Comparison of ENCODE assay signal across 16 cellular contexts in genomic region chr12:18747960-18748359, GRCh38. TPM values are rescaled to one million over a fixed set of nuclear protein-coding genes. Genes with fewer than 3 reads are reported as not detected.
DNase-seq lines count a peak whose midpoint lies in the region; ATAC-seq and TF ChIP-seq lines count a peak whose summit lies in the region.
"Had no signal": no experiment of that assay in that cellular context is flagged by ENCODE, and none has a peak within 500 bp of the region (broad histone marks: within the 10 kb centered on the region; RNA-seq: fewer than 3 reads in every experiment).

No MANE protein-coding gene starts in this region.

- no TSS peak for BruUV-seq in IMR-90 (replicated peaks; lab: Mats Ljungman, UMichigan)

- WGBS in IMR-90 (ENCODE audit: extremely low coverage in 2 of 2, insufficient read length in 1 of 2), 2 experiments, result no CpG with 5 or more reads among the region's 1 CpG

- no peak overlapping the region for H2BK20ac ChIP-seq in IMR-90 (ENCODE audit: low read depth, low read length)

- no peak overlapping the region for H4K5ac ChIP-seq in IMR-90 (ENCODE audit: low read depth, low read length)

- no peak overlapping the region for H3K4me2 ChIP-seq in IMR-90 (ENCODE audit: low read depth, low read length)

- H3K4ac ChIP-seq in IMR-90 (ENCODE audit: low read depth, low read length), result no peak overlapping the region

- H2AFZ ChIP-seq in IMR-90 (replicated peaks; ENCODE audit: low read length, poor library complexity), result no peak overlapping the region

- no peak overlapping the region for H3K14ac ChIP-seq in IMR-90 (replicated peaks; ENCODE audit: low read depth, low read length)

- H3K9me3 Mint-ChIP-seq in CD14-positive monocyte, result peaks cover 0 to 12% (median 0%) of the 10 kb centered on the region in 7 donors
- H3K9me3 Mint-ChIP-seq in stimulated activated naive B cell treated with anti-CD40 and anti-IgM and Interleukin-4, amounts not matched to agents 10 μg/mL and 1 μg/mL and 100 μg/mL, for 72 hours, result peaks cover 4 to 5% of the 10 kb centered on the region in 2 donors

- intact Hi-C loops in IMR-90 (cut with micrococcal nuclease), result loop anchor here (1.0 to 5.0 kb wide), 3 partner anchors 101 to 366 kb away; no protein-coding TSS in a partner anchor
- intact Hi-C loops in CD14-positive monocyte (cut with micrococcal nuclease), result no loop called here

- in situ Hi-C loops in IMR-90 (cut with MboI; ENCODE audit: low sequenced_read_pairs), result no loop called here

- H4K91ac ChIP-seq in IMR-90 (ENCODE audit: insufficient read depth, low read depth, low read length), result no peak overlapping the region

- no peak overlapping the region for H3K9ac ChIP-seq in IMR-90 (ENCODE audit: low read depth, low read length)

- H2AK9ac ChIP-seq in IMR-90 (replicated peaks; ENCODE audit: low read depth, low read length, poor library complexity), result no peak overlapping the region

- no peak overlapping the region for H3K18ac ChIP-seq in IMR-90 (ENCODE audit: low read depth, low read length)

- no peak overlapping the region for H2AK5ac ChIP-seq in IMR-90 (ENCODE audit: low read depth, low read length)

- no peaks in the 10 kb centered on the region for H3K79me1 ChIP-seq in IMR-90 (ENCODE audit: low read depth in 1 of 2, low read length in 2 of 2)

- peaks cover 14% of the 10 kb centered on the region for H3K9me1 ChIP-seq in IMR-90 (ENCODE audit: insufficient read depth, low read length)

- no peak overlapping the region for H3K4me3 Mint-ChIP-seq in CD14-positive monocyte
- no peak overlapping the region for H3K4me3 Mint-ChIP-seq in stimulated activated naive B cell treated with anti-CD40 and anti-IgM and Interleukin-4, amounts not matched to agents 10 μg/mL and 1 μg/mL and 100 μg/mL, for 72 hours
- H3K4me3 Mint-ChIP-seq: activated CD4-positive, alpha-beta T cell treated with anti-CD3 and anti-CD28 coated beads, Interleukin-2, amount 10 ng/mL, durations not matched to agents 24 days and 14 days had no signal

- H3K9me3 ChIP-seq in IMR-90 (ENCODE audit: control insufficient read depth, insufficient read depth, low read length), result no peaks in the 10 kb centered on the region

- POLR2A ChIA-PET in IMR-90 (lab: Charles Lee; ENCODE audit: unreplicated experiment), result no interaction called here

- dilution Hi-C loops in IMR-90 (cut with HindIII; ENCODE audit: low sequenced_read_pairs, unreplicated experiment), result no loop called here

- no peak for TF ChIP-seq CTCF in AG09309 (IDR thresholded peaks at IDR 0.05; ENCODE audit: control insufficient read depth, insufficient read depth, low read depth, low read length, missing control alignments)
- TF ChIP-seq CTCF in IMR-90 (conservative IDR thresholded peaks at IDR 0.05; ENCODE audit: low read depth, low read length), result no peak
- no peak for TF ChIP-seq CTCF in choroid plexus epithelial cell (conservative IDR thresholded peaks at IDR 0.05; ENCODE audit: low read depth, low read length)
- TF ChIP-seq CTCF in CD14-positive monocyte (IDR thresholded peaks at IDR 0.05), result no peak

- no peak overlapping the region; a peak in 1 of 4 replicates for H4K8ac ChIP-seq in IMR-90 (ENCODE audit: low read depth in 2 of 2, low read length in 2 of 2)

- H3K27ac ChIP-seq in IMR-90 (ENCODE audit: insufficient read depth, low read length), result no peak overlapping the region
- H3K27ac ChIP-seq: epithelial cell of prostate, SK-N-MC had no signal

- no peaks in the 10 kb centered on the region for H4K20me1 ChIP-seq in IMR-90 (ENCODE audit: insufficient read depth, low read length)

- TF ChIP-seq POLR2A in IMR-90 (IDR thresholded peaks at IDR 0.05; ENCODE audit: low read depth, low read length), result no peak

- H3K56ac ChIP-seq in IMR-90 (ENCODE audit: extremely low read depth, insufficient read depth, low read length), result no peak overlapping the region

- no peak overlapping the region for H2BK120ac ChIP-seq in IMR-90 (ENCODE audit: low read depth, low read length)

- DNase-seq in AG09309 (ENCODE audit: low read depth), result peak; percentile 96
- peak; percentile 95 for DNase-seq in IMR-90
- peak; percentile 97 for DNase-seq in choroid plexus epithelial cell (ENCODE audit: low read depth)
- DNase-seq in left kidney (ENCODE audit: low read depth, low spot score), result peak; percentile 12
- no peak for DNase-seq in CD14-positive monocyte (ENCODE audit: low spot score)
- no peak for DNase-seq in stimulated activated naive B cell treated with anti-CD40 and anti-IgM and Interleukin-4, amounts not matched to agents 10 μg/mL and 1 μg/mL and 100 μg/mL, for 72 hours
- DNase-seq: activated CD4-positive, alpha-beta T cell treated with anti-CD3 and anti-CD28 coated beads, Interleukin-2, amount 10 ng/mL, durations not matched to agents 24 days and 14 days; activated naive CD4-positive, alpha-beta T cell treated with anti-CD3 and anti-CD28 coated beads, Interleukin-2, amount 50 U/mL, for 16 hours; Kasumi-1; NCI-H345; stimulated activated naive CD4-positive, alpha-beta T cell had no signal

- H3K23ac ChIP-seq in IMR-90 (ENCODE audit: low read depth, low read length), result no peak overlapping the region

- TF ChIP-seq RAD21 in IMR-90 (IDR thresholded peaks at IDR 0.05; ENCODE audit: low read length), result no peak

- H3K27me3 Mint-ChIP-seq in CD14-positive monocyte (ENCODE audit: low read depth in 3 of 3), result peaks cover 0 to 1% (median 0%) of the 10 kb centered on the region in 3 donors
- H3K27me3 Mint-ChIP-seq in stimulated activated naive B cell treated with anti-CD40 and anti-IgM and Interleukin-4, amounts not matched to agents 10 μg/mL and 1 μg/mL and 100 μg/mL, for 72 hours, result no peaks in the 10 kb centered on the region
- H3K27me3 Mint-ChIP-seq: activated CD4-positive, alpha-beta T cell treated with anti-CD3 and anti-CD28 coated beads, Interleukin-2, amount 10 ng/mL, durations not matched to agents 24 days and 14 days had no signal

- no peak overlapping the region for H2BK15ac ChIP-seq in IMR-90 (ENCODE audit: low read depth, low read length)

- peak; percentile 89 for ATAC-seq in IMR-90 (ENCODE audit: low read depth)
- no peak for ATAC-seq in stimulated activated naive B cell treated with anti-CD40 and anti-IgM and Interleukin-4, amounts not matched to agents 10 μg/mL and 1 μg/mL and 100 μg/mL, for 72 hours (replicated peaks)
- ATAC-seq in HG03095 (IDR thresholded peaks at IDR 0.05; ENCODE audit: unreplicated experiment), result no peak
- no peak for ATAC-seq in GM21619 (IDR thresholded peaks at IDR 0.05; ENCODE audit: unreplicated experiment)
- ATAC-seq: GM12878 had no signal

- H2BK5ac ChIP-seq in IMR-90 (ENCODE audit: low read depth, low read length, poor library complexity, severe bottlenecking), result peak overlapping the region; percentile 62

- no peaks in the 10 kb centered on the region for H3K4me1 Mint-ChIP-seq in CD14-positive monocyte
- no peaks in the 10 kb centered on the region for H3K4me1 Mint-ChIP-seq in stimulated activated naive B cell treated with anti-CD40 and anti-IgM and Interleukin-4, amounts not matched to agents 10 μg/mL and 1 μg/mL and 100 μg/mL, for 72 hours
- H3K4me1 Mint-ChIP-seq: activated CD4-positive, alpha-beta T cell treated with anti-CD3 and anti-CD28 coated beads, Interleukin-2, amount 10 ng/mL, durations not matched to agents 24 days and 14 days had no signal

- no peak overlapping the region for H3K27ac Mint-ChIP-seq in CD14-positive monocyte
- no peak overlapping the region for H3K27ac Mint-ChIP-seq in stimulated activated naive B cell treated with anti-CD40 and anti-IgM and Interleukin-4, amounts not matched to agents 10 μg/mL and 1 μg/mL and 100 μg/mL, for 72 hours
- H3K27ac Mint-ChIP-seq: activated CD4-positive, alpha-beta T cell treated with anti-CD3 and anti-CD28 coated beads, Interleukin-2, amount 10 ng/mL, durations not matched to agents 24 days and 14 days had no signal

- H3K27me3 ChIP-seq in IMR-90 (ENCODE audit: control insufficient read depth, insufficient read depth, low read length), result no peaks in the 10 kb centered on the region

- CTCF ChIA-PET in IMR-90 (lab: Yijun Ruan, JAX), result interaction anchor here (1.3 kb wide), 1 partner anchor 20 kb away, joined by 3 read pairs; no protein-coding TSS in a partner anchor

- peaks cover 15% of the 10 kb centered on the region for H3K4me1 ChIP-seq in IMR-90 (ENCODE audit: control insufficient read depth, insufficient read depth, low read length)

- H3K36me3 Mint-ChIP-seq in CD14-positive monocyte, result no peaks in the 10 kb centered on the region
- no peaks in the 10 kb centered on the region for H3K36me3 Mint-ChIP-seq in stimulated activated naive B cell treated with anti-CD40 and anti-IgM and Interleukin-4, amounts not matched to agents 10 μg/mL and 1 μg/mL and 100 μg/mL, for 72 hours

- H3K4me3 ChIP-seq in AG09309 (ENCODE audit: control insufficient read depth, low read depth, low read length), result no peak overlapping the region
- H3K4me3 ChIP-seq in IMR-90 (ENCODE audit: insufficient read depth, low read depth, low read length), result no peak overlapping the region
- H3K4me3 ChIP-seq in choroid plexus epithelial cell (ENCODE audit: low read depth, low read length), result no peak overlapping the region
- H3K4me3 ChIP-seq: GM12878, SK-N-MC had no signal

- H3K36me3 ChIP-seq in IMR-90 (ENCODE audit: control insufficient read depth, insufficient read depth, low read length), result no peaks in the 10 kb centered on the region

TF ChIP-seq in IMR-90, 13 proteins besides CTCF, POLR2A, EP300 and RAD21:
- TF ChIP-seq MAFK (IDR thresholded peaks at IDR 0.05; ENCODE audit: low read depth, low read length) (0 out of 2 replicates have a peak, but pooled peaks have one; percentile 20), BHLHE40 (IDR thresholded peaks at IDR 0.05; ENCODE audit: low read depth, low read length) (peak; percentile 45; the same call in 1 of the 2 replicates)
- TF ChIP-seq, protein P1, sequence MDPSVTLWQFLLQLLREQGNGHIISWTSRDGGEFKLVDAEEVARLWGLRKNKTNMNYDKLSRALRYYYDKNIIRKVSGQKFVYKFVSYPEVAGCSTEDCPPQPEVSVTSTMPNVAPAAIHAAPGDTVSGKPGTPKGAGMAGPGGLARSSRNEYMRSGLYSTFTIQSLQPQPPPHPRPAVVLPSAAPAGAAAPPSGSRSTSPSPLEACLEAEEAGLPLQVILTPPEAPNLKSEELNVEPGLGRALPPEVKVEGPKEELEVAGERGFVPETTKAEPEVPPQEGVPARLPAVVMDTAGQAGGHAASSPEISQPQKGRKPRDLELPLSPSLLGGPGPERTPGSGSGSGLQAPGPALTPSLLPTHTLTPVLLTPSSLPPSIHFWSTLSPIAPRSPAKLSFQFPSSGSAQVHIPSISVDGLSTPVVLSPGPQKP (IDR thresholded peaks at IDR 0.05; ENCODE audit: borderline replicate concordance, low read depth, low read length), result no peak
TF ChIP-seq in IMR-90: peak in this region for 2.

RNA-seq across cellular contexts. Expression of gene CAPZA3, which starts 10.0 kb away (rescaled TPM):
- not detected in 2 replicates for total RNA-seq in IMR-90 (2012; rRNA removed)
- polyA plus RNA-seq in IMR-90 (2012; rRNA removed) (not detected in 2 replicates), CD14-positive monocyte (not detected)
- not detected in 2 replicates for polyA plus RNA-seq in IMR-90 (2012; cell fraction: cytosol; rRNA removed)
- not detected in 2 replicates for polyA plus RNA-seq in IMR-90 (2012; cell fraction: nucleus; rRNA removed; ENCODE audit: low replicate concordance)
- total RNA-seq: activated CD4-positive, alpha-beta T cell treated with anti-CD3 and anti-CD28 coated beads, Interleukin-2, amount 10 ng/mL, durations not matched to agents 24 days and 14 days; GM12878 had no signal
- polyA plus RNA-seq: GM12878 had no signal

RNA-seq across cellular contexts. Expression of gene PLCZ1, which starts 10.1 kb away (rescaled TPM):
- not detected in 2 replicates for total RNA-seq in IMR-90 (2012; rRNA removed)
- not detected in 2 replicates for polyA plus RNA-seq in IMR-90 (2012; rRNA removed)
- not detected in 2 replicates for polyA plus RNA-seq in IMR-90 (2012; cell fraction: cytosol; rRNA removed)
- polyA plus RNA-seq in IMR-90 (2012; cell fraction: nucleus; rRNA removed; ENCODE audit: low replicate concordance), result not detected in 2 replicates
- polyA plus RNA-seq in CD14-positive monocyte, result not detected
- total RNA-seq: activated CD4-positive, alpha-beta T cell treated with anti-CD3 and anti-CD28 coated beads, Interleukin-2, amount 10 ng/mL, durations not matched to agents 24 days and 14 days; GM12878 had no signal
- polyA plus RNA-seq: GM12878 had no signal

Comparison
In these comparisons a context has a peak if more than half of its experiments do, and no peak if none do; other contexts are left out.
1. DNase-seq: peak in AG09309 (single experiment), IMR-90 (single experiment), choroid plexus epithelial cell (single experiment) and left kidney (single experiment); none in CD14-positive monocyte (single experiment) and stimulated activated naive B cell treated with anti-CD40 and anti-IgM and Interleukin-4, amounts not matched to agents 10 μg/mL and 1 μg/mL and 100 μg/mL, for 72 hours (single experiment).